Comparison of ENCODE assay signal across 8 cellular contexts in the genomic region with DNA sequence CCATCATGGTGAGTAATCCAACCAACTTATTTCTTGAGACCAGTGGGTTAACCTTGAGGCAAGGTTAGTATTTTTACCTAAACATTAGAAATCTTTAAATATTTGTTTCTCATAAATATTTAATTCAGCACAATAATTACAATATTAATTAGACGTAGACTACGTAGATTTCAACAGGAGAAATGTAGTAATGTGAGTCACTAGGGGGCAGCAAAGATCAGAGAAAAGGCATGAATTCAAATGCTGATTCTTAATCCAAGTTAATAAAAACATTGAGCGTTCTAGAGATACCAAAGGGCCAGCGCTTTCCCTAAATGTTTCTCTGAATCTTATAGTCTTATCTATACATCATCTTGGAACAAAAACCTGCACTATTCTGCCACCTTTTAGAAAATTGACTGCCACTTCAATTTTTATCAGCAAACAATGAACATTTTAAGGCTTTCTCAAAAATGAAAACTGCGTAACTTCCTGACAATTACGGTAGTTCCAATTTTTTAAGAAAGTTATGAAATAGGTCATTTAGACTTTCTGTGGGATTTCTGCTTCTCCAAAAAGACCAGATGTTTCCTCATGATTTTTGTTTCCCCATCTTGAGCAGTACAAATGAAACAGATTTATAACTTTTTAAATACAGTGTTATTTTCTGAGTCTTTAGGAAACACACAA.
DNase-seq lines count a peak whose midpoint lies in the region; ATAC-seq and TF ChIP-seq lines count a peak whose summit lies in the region.

No MANE protein-coding gene starts in this region.

- H2BK15ac ChIP-seq in mesendoderm (replicated peaks; ENCODE audit: low read depth), result no peak overlapping the region

- DNase-seq in CD1c-positive myeloid dendritic cell (ENCODE audit: extremely low spot score) (peak; percentile 86), SHP77 (lab: John Stamatoyannopoulos, UW) (peak; percentile 0 to 20), mesendoderm (peak; percentile 55), uterus (peak in 1 of 2 donors; percentile 75), GOT3 (lab: John Stamatoyannopoulos, UW) (no peak)

- no peak overlapping the region for H3K56ac ChIP-seq in mesendoderm (ENCODE audit: low read length)

- H3K4me2 ChIP-seq in mesendoderm (ENCODE audit: low read length), result no peak overlapping the region

- no peak overlapping the region for H3K18ac ChIP-seq in mesendoderm (ENCODE audit: low read length)

- H3K23ac ChIP-seq in mesendoderm (ENCODE audit: low read length), result no peak overlapping the region

- H3K79me2 ChIP-seq in mesendoderm (ENCODE audit: control insufficient read depth, insufficient read depth, low read length), result no peaks in the 10 kb centered on the region

- H4K8ac ChIP-seq in mesendoderm (ENCODE audit: low read depth, low read length), result no peak overlapping the region

- H3K4ac ChIP-seq in mesendoderm (ENCODE audit: low read depth, low read length), result no peak overlapping the region

- peak overlapping the region; percentile 72 for H3K4me3 ChIP-seq in endocrine pancreas (ENCODE audit: control insufficient read depth, insufficient read depth, low read length)
- H3K4me3 ChIP-seq in mesendoderm (ENCODE audit: low read length), result no peak overlapping the region
- H3K4me3 ChIP-seq in uterus, result peak overlapping the region; percentile 23 to 40

- no peak overlapping the region for H2BK5ac ChIP-seq in mesendoderm (ENCODE audit: low read length)

- no peak for TF ChIP-seq POLR2A in uterus (IDR thresholded peaks at IDR 0.05)

- H3K36me3 ChIP-seq in endocrine pancreas (ENCODE audit: control insufficient read depth, insufficient read depth, low read length) (no peaks in the 10 kb centered on the region), mesendoderm (ENCODE audit: control insufficient read depth, insufficient read depth, low read length) (no peaks in the 10 kb centered on the region), uterus (no peaks in the 10 kb centered on the region)

- no peak overlapping the region for H4K5ac ChIP-seq in mesendoderm (ENCODE audit: low read length)

- peak; percentile 64 for TF ChIP-seq CTCF in LNCAP (IDR thresholded peaks at IDR 0.05)
- TF ChIP-seq CTCF in uterus (IDR thresholded peaks at IDR 0.05), result peak; percentile 75 to 88 (median 78)

- no peaks in the 10 kb centered on the region for H3K79me1 ChIP-seq in mesendoderm (ENCODE audit: low read length)

- H3K4me1 ChIP-seq in endocrine pancreas (ENCODE audit: control insufficient read depth, insufficient read depth, low read length), result peaks cover 7% of the 10 kb centered on the region
- H3K4me1 ChIP-seq in mesendoderm (ENCODE audit: control insufficient read depth, low read depth, low read length), result no peaks in the 10 kb centered on the region
- no peaks in the 10 kb centered on the region for H3K4me1 ChIP-seq in uterus

- H3K27ac ChIP-seq in mesendoderm (ENCODE audit: low read depth, low read length), result no peak overlapping the region
- H3K27ac ChIP-seq in uterus, result peak overlapping the region; percentile 79 to 92

- H3K9me3 ChIP-seq in endocrine pancreas (ENCODE audit: control insufficient read depth, low read length) (no peaks in the 10 kb centered on the region), uterus (no peaks in the 10 kb centered on the region)

- intact Hi-C loops in uterus (cut with DNase I; ENCODE audit: low total_unique reads), result no loop called here

- no CpG with 5 or more reads among the region's 6 CpGs for WGBS in mesendoderm (ENCODE audit: extremely low coverage, insufficient coverage, low lambda C conversion rate)

- H2AK5ac ChIP-seq in mesendoderm (ENCODE audit: low read length), result no peak overlapping the region

- H3K9ac ChIP-seq in endocrine pancreas (ENCODE audit: control insufficient read depth, insufficient read depth, low read length) (no peak overlapping the region), mesendoderm (ENCODE audit: low read length) (no peak overlapping the region)

- no peak overlapping the region for H2BK120ac ChIP-seq in mesendoderm (ENCODE audit: low read depth, low read length)

- H3K27me3 ChIP-seq in endocrine pancreas (ENCODE audit: control insufficient read depth, insufficient read depth, low read length), result no peaks in the 10 kb centered on the region
- no peaks in the 10 kb centered on the region for H3K27me3 ChIP-seq in mesendoderm (ENCODE audit: insufficient read depth, low read length, poor library complexity)
- no peaks in the 10 kb centered on the region for H3K27me3 ChIP-seq in uterus

- peak; percentile 65 for ATAC-seq in GM18519 (IDR thresholded peaks at IDR 0.05; ENCODE audit: low FRiP score, unreplicated experiment)
